Comparison of ENCODE assay signal across 8 cellular contexts in genomic region chr19:6718741-6719539, GRCh38. TPM values are rescaled to one million over a fixed set of nuclear protein-coding genes. Genes with fewer than 3 reads are reported as not detected.
DNase-seq lines count a peak whose midpoint lies in the region; ATAC-seq lines count a peak whose summit lies in the region.

No MANE protein-coding gene starts in this region.

- H3K4me1 ChIP-seq in ACC112 (ENCODE audit: control insufficient read depth, insufficient read depth, low read length, unreplicated experiment) (peaks cover 20% of the 10 kb centered on the region), GM23248 (ENCODE audit: insufficient read depth) (peaks cover 19% of the 10 kb centered on the region)

- H3K4me2 ChIP-seq in GM23248 (ENCODE audit: unreplicated experiment), result no peak overlapping the region

- no peaks in the 10 kb centered on the region for H4K20me1 ChIP-seq in GM23248 (ENCODE audit: insufficient read depth)

- peaks cover 4% of the 10 kb centered on the region; the same call in 1 of the 2 replicates for H3F3A ChIP-seq in GM23248 (ENCODE audit: insufficient read depth)

- POLR2A ChIA-PET in activated CD8-positive, alpha-beta T cell treated with anti-CD3 and anti-CD28 coated beads, Interleukin-2, amount 10 ng/mL, durations not matched to agents 7 days and 5 days (lab: Charles Lee), result no interaction called here

- H3K27me3 ChIP-seq in ACC112 (ENCODE audit: insufficient read depth, low read length), result no peaks in the 10 kb centered on the region
- no peaks in the 10 kb centered on the region for H3K27me3 ChIP-seq in GM23248 (replicated peaks; ENCODE audit: insufficient read depth)

- no peak overlapping the region for H2AFZ ChIP-seq in ACC112 (ENCODE audit: low read length, unreplicated experiment)
- H2AFZ ChIP-seq in GM23248, result no peak overlapping the region

- H3K4me3 ChIP-seq in ACC112 (ENCODE audit: low read depth, low read length), result peak overlapping the region; percentile 77
- H3K4me3 ChIP-seq in GM23248, result no peak overlapping the region

- in situ Hi-C loops in GM23248 (cut with MboI), result no loop called here

- peaks cover 41% of the 10 kb centered on the region for H3K4me1 Mint-ChIP-seq in activated CD8-positive, alpha-beta T cell treated with anti-CD3 and anti-CD28 coated beads, Interleukin-2, amount 10 ng/mL, durations not matched to agents 7 days and 5 days (ENCODE audit: low read depth)

- no peak overlapping the region for H3K27ac Mint-ChIP-seq in activated CD8-positive, alpha-beta T cell treated with anti-CD3 and anti-CD28 coated beads, Interleukin-2, amount 10 ng/mL, durations not matched to agents 7 days and 5 days

- peak; percentile 60 for ATAC-seq in activated CD8-positive, alpha-beta T cell treated with anti-CD3 and anti-CD28 coated beads, Interleukin-2, amount 10 ng/mL, durations not matched to agents 7 days and 5 days
- ATAC-seq in GM19467 (IDR thresholded peaks at IDR 0.05; ENCODE audit: unreplicated experiment) (no peak), HG02763 (IDR thresholded peaks at IDR 0.05; ENCODE audit: unreplicated experiment) (no peak)

- H3K79me2 ChIP-seq in ACC112 (ENCODE audit: control insufficient read depth, insufficient read depth, low read length, unreplicated experiment), result no peaks in the 10 kb centered on the region
- H3K79me2 ChIP-seq in GM23248 (ENCODE audit: insufficient read depth), result no peaks in the 10 kb centered on the region

- peak; percentile 58 for DNase-seq in GM23248
- DNase-seq in activated CD8-positive, alpha-beta T cell treated with anti-CD3 and anti-CD28 coated beads, Interleukin-2, amount 10 ng/mL, durations not matched to agents 7 days and 5 days, result peak; percentile 57
- DNase-seq in inferior parietal cortex (ENCODE audit: extremely low spot score), result peak; percentile 9
- no peak for DNase-seq in GOT3 (lab: John Stamatoyannopoulos, UW)
- DNase-seq in effector CD4-positive, alpha-beta T cell, result no peak

- no peaks in the 10 kb centered on the region for H3K9me2 ChIP-seq in GM23248 (ENCODE audit: insufficient read depth)

- H3K4me3 Mint-ChIP-seq in activated CD8-positive, alpha-beta T cell treated with anti-CD3 and anti-CD28 coated beads, Interleukin-2, amount 10 ng/mL, durations not matched to agents 7 days and 5 days, result no peak overlapping the region

- H3K27ac ChIP-seq in ACC112 (ENCODE audit: low read depth, low read length), result no peak overlapping the region
- no peak overlapping the region for H3K27ac ChIP-seq in GM23248

- CTCF ChIA-PET in activated CD8-positive, alpha-beta T cell treated with anti-CD3 and anti-CD28 coated beads, Interleukin-2, amount 10 ng/mL, durations not matched to agents 7 days and 5 days (lab: Charles Lee), result interaction anchor here (0.7 kb wide), 1 partner anchor 142 kb away, joined by 3 read pairs; no protein-coding TSS in a partner anchor

- no peak overlapping the region for H3K9ac ChIP-seq in GM23248

- peaks cover 14% of the 10 kb centered on the region; the same call in 1 of the 2 replicates for H3K36me3 ChIP-seq in ACC112 (ENCODE audit: insufficient read depth, low read length)
- no peaks in the 10 kb centered on the region for H3K36me3 ChIP-seq in GM23248 (ENCODE audit: low read depth)

- peaks cover 7% of the 10 kb centered on the region for H3K27me3 Mint-ChIP-seq in activated CD8-positive, alpha-beta T cell treated with anti-CD3 and anti-CD28 coated beads, Interleukin-2, amount 10 ng/mL, durations not matched to agents 7 days and 5 days (ENCODE audit: low read depth)

- 77 to 78% methylated on average over 16 to 21 of the region's 21 CpGs for WGBS in GM23248 (ENCODE audit: low coverage in 1 of 2, low lambda C conversion rate in 2 of 2, missing lambda C conversion rate in 2 of 2), 2 experiments

- no peaks in the 10 kb centered on the region for H3K9me3 ChIP-seq in GM23248 (ENCODE audit: low read depth)

- H3K36me3 Mint-ChIP-seq in activated CD8-positive, alpha-beta T cell treated with anti-CD3 and anti-CD28 coated beads, Interleukin-2, amount 10 ng/mL, durations not matched to agents 7 days and 5 days (ENCODE audit: low read depth), result no peaks in the 10 kb centered on the region

- no peaks in the 10 kb centered on the region for H3K9me3 Mint-ChIP-seq in activated CD8-positive, alpha-beta T cell treated with anti-CD3 and anti-CD28 coated beads, Interleukin-2, amount 10 ng/mL, durations not matched to agents 7 days and 5 days (ENCODE audit: insufficient read depth)

RNA-seq across cellular contexts. Expression of gene C3, which starts 1.5 kb away (rescaled TPM):
- total RNA-seq in GM23248 (2014; rRNA removed; shearing (Covaris generic)), result 3.1 and 5.6 TPM in 2 replicates
- polyA plus RNA-seq in GM23248 (2016; fragmentation: Nextera tagmentation; extraction: Ambion mirVana), result 3.5 and 4.8 TPM in 2 replicates
- 1 to 10 TPM in 1 of 2 experiments, under 1 TPM in 1; 0.52 to 1.2 TPM for total RNA-seq in activated CD8-positive, alpha-beta T cell treated with anti-CD3 and anti-CD28 coated beads, Interleukin-2, amount 10 ng/mL, durations not matched to agents 7 days and 5 days

RNA-seq across cellular contexts. Expression of gene GPR108, which starts 18.4 kb away (rescaled TPM):
- 75.7 and 77.3 TPM in 2 replicates for total RNA-seq in GM23248 (2014; rRNA removed; shearing (Covaris generic))
- 78.8 and 83.5 TPM in 2 replicates for polyA plus RNA-seq in GM23248 (2016; fragmentation: Nextera tagmentation; extraction: Ambion mirVana)
- total RNA-seq in activated CD8-positive, alpha-beta T cell treated with anti-CD3 and anti-CD28 coated beads, Interleukin-2, amount 10 ng/mL, durations not matched to agents 7 days and 5 days, result 10 to 100 TPM; 76.7 to 85.6 TPM

RNA-seq across cellular contexts. Expression of gene TRIP10, which starts 20.5 kb away (rescaled TPM):
- total RNA-seq in GM23248 (2014; rRNA removed; shearing (Covaris generic)), result 48.0 and 68.2 TPM in 2 replicates
- 48.9 and 50.1 TPM in 2 replicates for polyA plus RNA-seq in GM23248 (2016; fragmentation: Nextera tagmentation; extraction: Ambion mirVana)
- total RNA-seq in activated CD8-positive, alpha-beta T cell treated with anti-CD3 and anti-CD28 coated beads, Interleukin-2, amount 10 ng/mL, durations not matched to agents 7 days and 5 days, result 10 to 100 TPM; 13.9 to 15.2 TPM

RNA-seq across cellular contexts. Expression of gene SH2D3A, which starts 48.3 kb away (rescaled TPM):
- not detected in 2 replicates for total RNA-seq in GM23248 (2014; rRNA removed; shearing (Covaris generic))
- 0.18 TPM in 1 of 2 replicates, not detected in the other for polyA plus RNA-seq in GM23248 (2016; fragmentation: Nextera tagmentation; extraction: Ambion mirVana)
- 10 to 100 TPM; 28.2 to 28.5 TPM for total RNA-seq in activated CD8-positive, alpha-beta T cell treated with anti-CD3 and anti-CD28 coated beads, Interleukin-2, amount 10 ng/mL, durations not matched to agents 7 days and 5 days

RNA-seq across cellular contexts. Expression of gene TNFSF14, which starts 49.0 kb away (rescaled TPM):
- not detected in 2 replicates for total RNA-seq in GM23248 (2014; rRNA removed; shearing (Covaris generic))
- not detected in 2 replicates for polyA plus RNA-seq in GM23248 (2016; fragmentation: Nextera tagmentation; extraction: Ambion mirVana)
- 10 to 100 TPM; 47.1 to 47.6 TPM for total RNA-seq in activated CD8-positive, alpha-beta T cell treated with anti-CD3 and anti-CD28 coated beads, Interleukin-2, amount 10 ng/mL, durations not matched to agents 7 days and 5 days

Comparison
In these comparisons a context has a peak if more than half of its experiments do, and no peak if none do; other contexts are left out.
1. DNase-seq: peak in GM23248 (single experiment), activated CD8-positive, alpha-beta T cell treated with anti-CD3 and anti-CD28 coated beads, Interleukin-2, amount 10 ng/mL, durations not matched to agents 7 days and 5 days (single experiment) and inferior parietal cortex (single experiment); none in GOT3 (single experiment) and effector CD4-positive, alpha-beta T cell (single experiment).